In the genomic region with DNA sequence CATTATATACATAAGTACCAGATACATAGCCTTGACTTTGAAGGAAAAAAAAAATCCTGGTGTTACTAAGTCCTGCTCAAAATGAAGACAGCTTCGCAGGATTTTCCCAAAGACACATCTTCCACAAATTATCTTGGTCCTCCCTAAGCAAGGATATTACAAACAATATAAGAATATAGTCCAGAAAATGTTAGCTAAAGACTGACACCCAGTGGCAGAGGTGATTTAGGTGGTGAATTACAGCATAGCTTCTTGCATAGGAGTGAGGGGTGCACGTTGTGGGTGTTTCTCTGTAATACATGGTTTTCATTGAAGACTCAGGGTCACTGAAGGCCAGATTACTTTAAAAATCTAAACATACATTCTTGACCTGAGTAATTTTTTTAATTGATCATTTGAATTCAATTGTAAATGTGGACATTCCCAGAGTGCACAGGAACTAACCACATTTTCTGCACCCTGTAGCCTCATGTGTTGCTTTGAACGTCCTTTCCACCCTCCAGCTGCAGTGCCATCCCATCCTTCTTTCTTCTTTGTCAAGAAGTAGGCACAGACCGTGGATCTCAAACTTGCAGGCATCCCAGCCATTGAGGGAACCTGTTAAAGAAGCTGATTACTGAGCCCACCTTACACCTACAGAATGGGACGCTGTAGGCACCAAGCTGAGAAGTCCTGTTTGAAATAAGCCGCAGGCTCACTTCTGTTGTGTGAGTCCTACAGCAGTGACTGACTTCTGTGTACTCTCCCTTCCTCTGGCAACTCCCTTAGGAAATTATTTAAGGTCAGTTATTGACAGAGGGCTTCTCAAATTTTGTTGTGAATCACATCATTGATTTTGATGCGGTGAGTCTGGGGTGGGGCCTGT, we compare ENCODE assay signal across 2 cellular contexts.
TF ChIP-seq lines count a peak whose summit lies in the region.

No MANE protein-coding gene starts in this region.

TF ChIP-seq in GM12878, 131 proteins besides CTCF, POLR2A, EP300 and RAD21 (continued from another document):
- TF ChIP-seq, protein P1, sequence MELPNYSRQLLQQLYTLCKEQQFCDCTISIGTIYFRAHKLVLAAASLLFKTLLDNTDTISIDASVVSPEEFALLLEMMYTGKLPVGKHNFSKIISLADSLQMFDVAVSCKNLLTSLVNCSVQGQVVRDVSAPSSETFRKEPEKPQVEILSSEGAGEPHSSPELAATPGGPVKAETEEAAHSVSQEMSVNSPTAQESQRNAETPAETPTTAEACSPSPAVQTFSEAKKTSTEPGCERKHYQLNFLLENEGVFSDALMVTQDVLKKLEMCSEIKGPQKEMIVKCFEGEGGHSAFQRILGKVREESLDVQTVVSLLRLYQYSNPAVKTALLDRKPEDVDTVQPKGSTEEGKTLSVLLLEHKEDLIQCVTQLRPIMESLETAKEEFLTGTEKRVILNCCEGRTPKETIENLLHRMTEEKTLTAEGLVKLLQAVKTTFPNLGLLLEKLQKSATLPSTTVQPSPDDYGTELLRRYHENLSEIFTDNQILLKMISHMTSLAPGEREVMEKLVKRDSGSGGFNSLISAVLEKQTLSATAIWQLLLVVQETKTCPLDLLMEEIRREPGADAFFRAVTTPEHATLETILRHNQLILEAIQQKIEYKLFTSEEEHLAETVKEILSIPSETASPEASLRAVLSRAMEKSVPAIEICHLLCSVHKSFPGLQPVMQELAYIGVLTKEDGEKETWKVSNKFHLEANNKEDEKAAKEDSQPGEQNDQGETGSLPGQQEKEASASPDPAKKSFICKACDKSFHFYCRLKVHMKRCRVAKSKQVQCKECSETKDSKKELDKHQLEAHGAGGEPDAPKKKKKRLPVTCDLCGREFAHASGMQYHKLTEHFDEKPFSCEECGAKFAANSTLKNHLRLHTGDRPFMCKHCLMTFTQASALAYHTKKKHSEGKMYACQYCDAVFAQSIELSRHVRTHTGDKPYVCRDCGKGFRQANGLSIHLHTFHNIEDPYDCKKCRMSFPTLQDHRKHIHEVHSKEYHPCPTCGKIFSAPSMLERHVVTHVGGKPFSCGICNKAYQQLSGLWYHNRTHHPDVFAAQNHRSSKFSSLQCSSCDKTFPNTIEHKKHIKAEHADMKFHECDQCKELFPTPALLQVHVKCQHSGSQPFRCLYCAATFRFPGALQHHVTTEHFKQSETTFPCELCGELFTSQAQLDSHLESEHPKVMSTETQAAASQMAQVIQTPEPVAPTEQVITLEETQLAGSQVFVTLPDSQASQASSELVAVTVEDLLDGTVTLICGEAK (IDR thresholded peaks at IDR 0.05; ENCODE audit: borderline replicate concordance) = no peak
- TF ChIP-seq IRF4 (IDR thresholded peaks at IDR 0.05; ENCODE audit: low read depth, low read length) = no peak
- no peak for TF ChIP-seq IKZF1 (conservative IDR thresholded peaks at IDR 0.05)
- TF ChIP-seq CBX5 (IDR thresholded peaks at IDR 0.05; ENCODE audit: low read depth) = no peak
TF ChIP-seq in GM12878: peak in this region for 1.

TF ChIP-seq in liver, 16 proteins besides CTCF, POLR2A, EP300 and RAD21 (continued from another document):
- TF ChIP-seq, protein P2, sequence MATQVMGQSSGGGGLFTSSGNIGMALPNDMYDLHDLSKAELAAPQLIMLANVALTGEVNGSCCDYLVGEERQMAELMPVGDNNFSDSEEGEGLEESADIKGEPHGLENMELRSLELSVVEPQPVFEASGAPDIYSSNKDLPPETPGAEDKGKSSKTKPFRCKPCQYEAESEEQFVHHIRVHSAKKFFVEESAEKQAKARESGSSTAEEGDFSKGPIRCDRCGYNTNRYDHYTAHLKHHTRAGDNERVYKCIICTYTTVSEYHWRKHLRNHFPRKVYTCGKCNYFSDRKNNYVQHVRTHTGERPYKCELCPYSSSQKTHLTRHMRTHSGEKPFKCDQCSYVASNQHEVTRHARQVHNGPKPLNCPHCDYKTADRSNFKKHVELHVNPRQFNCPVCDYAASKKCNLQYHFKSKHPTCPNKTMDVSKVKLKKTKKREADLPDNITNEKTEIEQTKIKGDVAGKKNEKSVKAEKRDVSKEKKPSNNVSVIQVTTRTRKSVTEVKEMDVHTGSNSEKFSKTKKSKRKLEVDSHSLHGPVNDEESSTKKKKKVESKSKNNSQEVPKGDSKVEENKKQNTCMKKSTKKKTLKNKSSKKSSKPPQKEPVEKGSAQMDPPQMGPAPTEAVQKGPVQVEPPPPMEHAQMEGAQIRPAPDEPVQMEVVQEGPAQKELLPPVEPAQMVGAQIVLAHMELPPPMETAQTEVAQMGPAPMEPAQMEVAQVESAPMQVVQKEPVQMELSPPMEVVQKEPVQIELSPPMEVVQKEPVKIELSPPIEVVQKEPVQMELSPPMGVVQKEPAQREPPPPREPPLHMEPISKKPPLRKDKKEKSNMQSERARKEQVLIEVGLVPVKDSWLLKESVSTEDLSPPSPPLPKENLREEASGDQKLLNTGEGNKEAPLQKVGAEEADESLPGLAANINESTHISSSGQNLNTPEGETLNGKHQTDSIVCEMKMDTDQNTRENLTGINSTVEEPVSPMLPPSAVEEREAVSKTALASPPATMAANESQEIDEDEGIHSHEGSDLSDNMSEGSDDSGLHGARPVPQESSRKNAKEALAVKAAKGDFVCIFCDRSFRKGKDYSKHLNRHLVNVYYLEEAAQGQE (IDR thresholded peaks at IDR 0.05) = no peak
- TF ChIP-seq TAF1 (conservative IDR thresholded peaks at IDR 0.05) (no peak), GABPA (IDR thresholded peaks at IDR 0.05 in 1 of 2, conservative IDR thresholded peaks at IDR 0.05 in 1 of 2) (no peak)
